14 cellular contexts compared by ENCODE assay signal in the genomic region with DNA sequence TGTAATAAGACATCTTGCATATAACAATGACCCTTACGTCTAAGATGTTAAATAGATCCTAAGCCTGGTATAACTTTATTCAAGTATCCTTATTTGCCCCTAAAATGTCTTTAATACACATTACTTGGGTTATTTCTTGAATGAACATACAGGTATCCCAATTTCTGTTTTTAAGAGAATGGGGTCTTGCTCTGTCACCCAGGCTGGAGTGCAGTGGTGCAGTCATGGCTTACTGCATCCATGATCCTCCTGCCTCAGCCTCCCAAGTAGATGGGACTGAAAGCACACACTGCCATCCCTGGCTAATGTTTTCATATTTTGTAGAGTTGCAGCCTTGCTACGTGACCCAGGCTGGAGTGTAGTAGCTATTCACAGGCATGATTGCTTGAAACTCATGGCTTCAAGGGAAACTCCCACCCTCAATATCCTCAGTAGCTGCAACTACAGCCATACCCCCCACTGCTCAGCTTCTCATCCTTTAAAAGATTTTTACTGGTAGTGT. TPM values are rescaled to one million over a fixed set of nuclear protein-coding genes. Genes with fewer than 3 reads are reported as not detected.
DNase-seq lines count a peak whose midpoint lies in the region; ATAC-seq lines count a peak whose summit lies in the region.
"Had no signal": no experiment of that assay in that cellular context is flagged by ENCODE, and none has a peak within 500 bp of the region (broad histone marks: within the 10 kb centered on the region; RNA-seq: fewer than 3 reads in every experiment).

No MANE protein-coding gene starts in this region.

- H3K4me1 ChIP-seq in HUES48 (ENCODE audit: control insufficient read depth, insufficient read depth, low read length) = peaks cover 34% of the 10 kb centered on the region

- H3K27ac Mint-ChIP-seq in activated naive CD8-positive, alpha-beta T cell treated with anti-CD3 and anti-CD28 coated beads, Interleukin-2, amount 50 U/mL, for 24 hours = peak overlapping the region; percentile 99
- peak overlapping the region; percentile 11 to 100 for H3K27ac Mint-ChIP-seq in natural killer cell treated with Interleukin-12 subunit alpha and Interleukin-12 subunit beta and Interleukin-15 and Interleukin-18, amount 100 ng/mL, for 72 hours

- no peak overlapping the region for H3K4me3 ChIP-seq in HUES48 (ENCODE audit: low read depth, low read length)
- no peak overlapping the region for H3K4me3 ChIP-seq in MG63

- no peak overlapping the region for H3K4me3 Mint-ChIP-seq in activated naive CD8-positive, alpha-beta T cell treated with anti-CD3 and anti-CD28 coated beads, Interleukin-2, amount 50 U/mL, for 24 hours
- H3K4me3 Mint-ChIP-seq in natural killer cell treated with Interleukin-12 subunit alpha and Interleukin-12 subunit beta and Interleukin-15 and Interleukin-18, amount 100 ng/mL, for 72 hours = peak overlapping the region; percentile 99

- no peak overlapping the region for H3K9ac ChIP-seq in HUES48 (ENCODE audit: low read depth, low read length)
- H3K9ac ChIP-seq: SK-N-SH had no signal

- H3K27me3 ChIP-seq in HUES48 (ENCODE audit: control insufficient read depth, insufficient read depth, low read length) (no peaks in the 10 kb centered on the region), MG63 (no peaks in the 10 kb centered on the region; the same call in 1 of the 2 replicates)

- H3K36me3 Mint-ChIP-seq in activated naive CD8-positive, alpha-beta T cell treated with anti-CD3 and anti-CD28 coated beads, Interleukin-2, amount 50 U/mL, for 24 hours (ENCODE audit: low read depth) = peaks cover 91% of the 10 kb centered on the region
- peaks cover 76% of the 10 kb centered on the region for H3K36me3 Mint-ChIP-seq in natural killer cell treated with Interleukin-12 subunit alpha and Interleukin-12 subunit beta and Interleukin-15 and Interleukin-18, amount 100 ng/mL, for 72 hours

- H3K36me3 ChIP-seq in HUES48 (ENCODE audit: control insufficient read depth, insufficient read depth, low read length) (peaks cover 82% of the 10 kb centered on the region), MG63 (peaks cover 94% of the 10 kb centered on the region)

- ATAC-seq in activated naive CD8-positive, alpha-beta T cell treated with anti-CD3 and anti-CD28 coated beads, Interleukin-2, amount 50 U/mL, for 24 hours = no peak
- ATAC-seq in natural killer cell treated with Interleukin-12 subunit alpha and Interleukin-12 subunit beta and Interleukin-15 and Interleukin-18, amount 100 ng/mL, for 72 hours = no peak
- ATAC-seq in GM21619 (IDR thresholded peaks at IDR 0.05; ENCODE audit: unreplicated experiment) = no peak
- ATAC-seq: left lobe of liver had no signal

- H3K9me3 ChIP-seq in HUES48 (ENCODE audit: control insufficient read depth, insufficient read depth, low read length) = no peaks in the 10 kb centered on the region
- no peaks in the 10 kb centered on the region; the same call in 1 of the 2 replicates for H3K9me3 ChIP-seq in MG63
- H3K9me3 ChIP-seq: SK-N-SH had no signal

- H3K27ac ChIP-seq in HUES48 (ENCODE audit: low read depth, low read length) (peak overlapping the region; percentile 88), caudate nucleus (ENCODE audit: low read depth, low read length) (no peak overlapping the region)

- peaks cover 8% of the 10 kb centered on the region for H3K9me3 Mint-ChIP-seq in activated naive CD8-positive, alpha-beta T cell treated with anti-CD3 and anti-CD28 coated beads, Interleukin-2, amount 50 U/mL, for 24 hours
- peaks cover 21% of the 10 kb centered on the region for H3K9me3 Mint-ChIP-seq in natural killer cell treated with Interleukin-12 subunit alpha and Interleukin-12 subunit beta and Interleukin-15 and Interleukin-18, amount 100 ng/mL, for 72 hours

- DNase-seq in ELR (ENCODE audit: low read depth) = peak; percentile 21
- DNase-seq in activated naive CD8-positive, alpha-beta T cell treated with anti-CD3 and anti-CD28 coated beads, Interleukin-2, amount 50 U/mL, for 24 hours = no peak
- no peak for DNase-seq in natural killer cell treated with Interleukin-12 subunit alpha and Interleukin-12 subunit beta and Interleukin-15 and Interleukin-18, amount 100 ng/mL, for 72 hours (ENCODE audit: low spot score)
- DNase-seq in MG63 = no peak
- no peak for DNase-seq in activated CD4-positive, CD25-positive, alpha-beta regulatory T cell treated with anti-CD3 and anti-CD28 coated beads, Interleukin-2, amount 50 U/mL, for 72 hours
- DNase-seq in caudate nucleus (lab: John Stamatoyannopoulos, UW) = no peak
- DNase-seq: effector memory CD4-positive, alpha-beta T cell; NCI-H446 treated with DMSO at 0.1 percent for 48 hours; posterior cingulate gyrus; SK-N-SH; stimulated activated CD4-positive, alpha-beta T cell treated with anti-CD3 and anti-CD28 coated beads, Interleukin-4, amount 100 ng/mL, for 4 hours had no signal

- H3K4me1 Mint-ChIP-seq in activated naive CD8-positive, alpha-beta T cell treated with anti-CD3 and anti-CD28 coated beads, Interleukin-2, amount 50 U/mL, for 24 hours = peaks cover 56% of the 10 kb centered on the region
- H3K4me1 Mint-ChIP-seq in natural killer cell treated with Interleukin-12 subunit alpha and Interleukin-12 subunit beta and Interleukin-15 and Interleukin-18, amount 100 ng/mL, for 72 hours (ENCODE audit: low read depth in 2 of 2) = peaks cover 51 to 63% of the 10 kb centered on the region in 2 donors

- H3K27me3 Mint-ChIP-seq in activated naive CD8-positive, alpha-beta T cell treated with anti-CD3 and anti-CD28 coated beads, Interleukin-2, amount 50 U/mL, for 24 hours = no peaks in the 10 kb centered on the region
- no peaks in the 10 kb centered on the region for H3K27me3 Mint-ChIP-seq in natural killer cell treated with Interleukin-12 subunit alpha and Interleukin-12 subunit beta and Interleukin-15 and Interleukin-18, amount 100 ng/mL, for 72 hours

RNA-seq across cellular contexts. Expression of gene ZNFX1, which starts 10.4 kb away (rescaled TPM):
- total RNA-seq in natural killer cell treated with Interleukin-12 subunit alpha and Interleukin-12 subunit beta and Interleukin-15 and Interleukin-18, amount 100 ng/mL, for 72 hours = 10 to 100 TPM; 52.9 to 62.9 TPM
- total RNA-seq in MG63 (2014; rRNA removed; shearing (Covaris generic); ENCODE audit: low replicate concordance) = 29.6 and 34.3 TPM in 2 replicates
